9 cellular contexts compared by ENCODE assay signal in genomic region chr15:65049418-65049840, GRCh38. TPM values are rescaled to one million over a fixed set of nuclear protein-coding genes. Genes with fewer than 3 reads are reported as not detected.
DNase-seq lines count a peak whose midpoint lies in the region; ATAC-seq and TF ChIP-seq lines count a peak whose summit lies in the region.
"Had no signal": no experiment of that assay in that cellular context is flagged by ENCODE, and none has a peak within 500 bp of the region (broad histone marks: within the 10 kb centered on the region; RNA-seq: fewer than 3 reads in every experiment).

No MANE protein-coding gene starts in this region.

- H2AFZ ChIP-seq in SK-N-SH (ENCODE audit: low read depth) = peak overlapping the region; percentile 94

- intact Hi-C loops in testis (cut with DNase I; ENCODE audit: low total_unique reads) = no loop called here

- no peaks in the 10 kb centered on the region for H3K36me3 Mint-ChIP-seq in activated naive CD4-positive, alpha-beta T cell treated with anti-CD3 and anti-CD28 coated beads, Interleukin-2, amount 50 U/mL, for 72 hours
- peaks cover 6% of the 10 kb centered on the region for H3K36me3 Mint-ChIP-seq in glutamatergic neuron (ENCODE audit: unreplicated experiment)
- peaks cover 1% of the 10 kb centered on the region for H3K36me3 Mint-ChIP-seq in osteocyte (ENCODE audit: unreplicated experiment)

- peak overlapping the region; percentile 64 for H3K4me2 ChIP-seq in DOHH2 (ENCODE audit: low read length)
- peak overlapping the region; percentile 90 for H3K4me2 ChIP-seq in SK-N-SH

- H3K27me3 ChIP-seq in DOHH2 (ENCODE audit: control insufficient read depth, low read length) = no peaks in the 10 kb centered on the region
- H3K27me3 ChIP-seq in HAP-1 (ENCODE audit: low read depth) = no peaks in the 10 kb centered on the region
- H3K27me3 ChIP-seq in SK-N-SH (ENCODE audit: insufficient read depth) = no peaks in the 10 kb centered on the region
- H3K27me3 ChIP-seq in testis = no peaks in the 10 kb centered on the region

- H3K36me3 ChIP-seq in DOHH2 (ENCODE audit: control insufficient read depth, low read length) = no peaks in the 10 kb centered on the region
- no peaks in the 10 kb centered on the region for H3K36me3 ChIP-seq in HAP-1 (replicated peaks)
- no peaks in the 10 kb centered on the region for H3K36me3 ChIP-seq in SK-N-SH (replicated peaks in 1 of 2; ENCODE audit: control insufficient read depth in 1 of 2, insufficient read depth in 2 of 2, low read length in 1 of 2)
- no peaks in the 10 kb centered on the region for H3K36me3 ChIP-seq in testis (ENCODE audit: low read depth, missing control alignments)

- POLR2A ChIA-PET in SK-N-SH (lab: Yijun Ruan, JAX) = no interaction called here

- no peaks in the 10 kb centered on the region for H3K9me2 ChIP-seq in DOHH2 (replicated peaks; ENCODE audit: control insufficient read depth, low read length)
- H3K9me2 ChIP-seq in SK-N-SH = no peaks in the 10 kb centered on the region

- H4K20me1 ChIP-seq in DOHH2 (ENCODE audit: control insufficient read depth, insufficient read depth, low read depth, low read length) = no peaks in the 10 kb centered on the region
- no peaks in the 10 kb centered on the region for H4K20me1 ChIP-seq in SK-N-SH (ENCODE audit: insufficient read depth)

- H3K4me3 Mint-ChIP-seq in glutamatergic neuron (ENCODE audit: unreplicated experiment) = peak overlapping the region; percentile 71
- peak overlapping the region; percentile 64 for H3K4me3 Mint-ChIP-seq in osteocyte (ENCODE audit: unreplicated experiment)

- peak; percentile 100 for DNase-seq in HAP-1 (ENCODE audit: low spot score in 2 of 2)
- DNase-seq in NB4 (ENCODE audit: low read depth) = peak; percentile 41
- peak; percentile 96 for DNase-seq in SK-N-SH
- DNase-seq in activated naive CD4-positive, alpha-beta T cell treated with anti-CD3 and anti-CD28 coated beads, Interleukin-2, amount 50 U/mL, for 72 hours (ENCODE audit: low spot score in 2 of 2) = peak; percentile 82 to 86
- DNase-seq in glutamatergic neuron = peak; percentile 97
- peak; percentile 95 for DNase-seq in osteocyte (ENCODE audit: extremely low spot score, unreplicated experiment)
- DNase-seq in testis = peak; percentile 92

- H3F3A ChIP-seq in DOHH2 (ENCODE audit: control insufficient read depth, insufficient read depth) (no peaks in the 10 kb centered on the region), SK-N-SH (replicated peaks; ENCODE audit: insufficient read depth) (no peaks in the 10 kb centered on the region)

- H3K79me2 ChIP-seq in DOHH2 (ENCODE audit: control insufficient read depth, low read length) (no peaks in the 10 kb centered on the region), SK-N-SH (ENCODE audit: insufficient read depth) (no peaks in the 10 kb centered on the region)

- peak overlapping the region; percentile 45 for H3K4me3 ChIP-seq in DOHH2 (ENCODE audit: low read length)
- peak overlapping the region; percentile 3 for H3K4me3 ChIP-seq in HAP-1
- H3K4me3 ChIP-seq in NB4 (ENCODE audit: low read depth, low read length) = no peak overlapping the region
- H3K4me3 ChIP-seq in SK-N-SH (ENCODE audit: low read depth in 2 of 2, low read length in 1 of 2) = peak overlapping the region; percentile 48 to 71
- peak overlapping the region; percentile 2 to 44 for H3K4me3 ChIP-seq in testis

- TF ChIP-seq POLR2A in NB4 (IDR thresholded peaks at IDR 0.05; ENCODE audit: extremely low read depth, insufficient read length) (no peak), testis (IDR thresholded peaks at IDR 0.05) (no peak)

- H3K9me3 Mint-ChIP-seq in activated naive CD4-positive, alpha-beta T cell treated with anti-CD3 and anti-CD28 coated beads, Interleukin-2, amount 50 U/mL, for 72 hours = no peaks in the 10 kb centered on the region
- peaks cover 23% of the 10 kb centered on the region for H3K9me3 Mint-ChIP-seq in glutamatergic neuron (ENCODE audit: unreplicated experiment)
- no peaks in the 10 kb centered on the region for H3K9me3 Mint-ChIP-seq in osteocyte (ENCODE audit: unreplicated experiment)

- TF ChIP-seq RAD21 in SK-N-SH (IDR thresholded peaks at IDR 0.05; ENCODE audit: low read length) = no peak

- H3K27ac Mint-ChIP-seq in activated naive CD4-positive, alpha-beta T cell treated with anti-CD3 and anti-CD28 coated beads, Interleukin-2, amount 50 U/mL, for 72 hours = no peak overlapping the region
- no peak overlapping the region for H3K27ac Mint-ChIP-seq in glutamatergic neuron (ENCODE audit: unreplicated experiment)
- peak overlapping the region; percentile 23 for H3K27ac Mint-ChIP-seq in osteocyte (ENCODE audit: unreplicated experiment)

- no peak overlapping the region for H3K9ac ChIP-seq in SK-N-SH

- CTCF ChIA-PET in SK-N-SH (lab: Yijun Ruan, JAX) = interaction anchor here (0.9 to 9.3 kb wide), 6 partner anchors 15 to 322 kb away, joined by 3 to 109 read pairs (median 8); no protein-coding TSS in a partner anchor

- H3K27me3 Mint-ChIP-seq in glutamatergic neuron (ENCODE audit: unreplicated experiment) = peaks cover 18% of the 10 kb centered on the region
- H3K27me3 Mint-ChIP-seq in osteocyte (ENCODE audit: unreplicated experiment) = no peaks in the 10 kb centered on the region

- TF ChIP-seq CTCF in DOHH2 (IDR thresholded peaks at IDR 0.05; ENCODE audit: low read depth, low read length, poor library complexity, severe bottlenecking) (no peak), NB4 (IDR thresholded peaks at IDR 0.05; ENCODE audit: low read depth, low read length) (no peak), SK-N-SH (IDR thresholded peaks at IDR 0.05) (no peak), glutamatergic neuron (IDR thresholded peaks at IDR 0.05; ENCODE audit: partially characterized antibody, unreplicated experiment) (no peak), osteocyte (IDR thresholded peaks at IDR 0.05) (no peak), testis (IDR thresholded peaks at IDR 0.05) (no peak)

- peaks cover 18% of the 10 kb centered on the region for H3K4me1 ChIP-seq in DOHH2 (ENCODE audit: control insufficient read depth, low read length)
- H3K4me1 ChIP-seq in HAP-1 = peaks cover 28% of the 10 kb centered on the region
- peaks cover 0 to 14% of the 10 kb centered on the region in 2 experiments; a peak in 1 of 4 replicates for H3K4me1 ChIP-seq in SK-N-SH (ENCODE audit: control insufficient read depth in 1 of 2, insufficient read depth in 2 of 2, low read depth in 1 of 2, low read length in 1 of 2)
- H3K4me1 ChIP-seq in testis = peaks cover under 1% of the 10 kb centered on the region

- H3K9me3 ChIP-seq in DOHH2 (ENCODE audit: control insufficient read depth, insufficient read depth, low read length) = no peaks in the 10 kb centered on the region
- H3K9me3 ChIP-seq in HAP-1 = no peaks in the 10 kb centered on the region
- H3K9me3 ChIP-seq in SK-N-SH = no peaks in the 10 kb centered on the region
- no peaks in the 10 kb centered on the region for H3K9me3 ChIP-seq in testis

- WGBS in SK-N-SH (ENCODE audit: low lambda C conversion rate) = 22% methylated on average over 10 of the region's 19 CpGs
- WGBS in testis, 2 donors = 25 to 44% methylated on average over 19 of the region's 19 CpGs

- in situ Hi-C loops in HAP-1 (cut with MboI; ENCODE audit: low sequenced_read_pairs) = no loop called here

- ATAC-seq in activated naive CD4-positive, alpha-beta T cell treated with anti-CD3 and anti-CD28 coated beads, Interleukin-2, amount 50 U/mL, for 72 hours = peak; percentile 98 to 99

- H3K4me1 Mint-ChIP-seq in glutamatergic neuron (ENCODE audit: low read depth, unreplicated experiment) (peaks cover 42% of the 10 kb centered on the region), osteocyte (ENCODE audit: unreplicated experiment) (peaks cover 18% of the 10 kb centered on the region)

- no peak for TF ChIP-seq EP300 in SK-N-SH (IDR thresholded peaks at IDR 0.05; ENCODE audit: borderline replicate concordance in 1 of 2, low read depth in 1 of 2, low read length in 1 of 2)

- H3K27ac ChIP-seq in DOHH2 (ENCODE audit: low read depth, low read length) (no peak overlapping the region), SK-N-SH (ENCODE audit: low read depth in 2 of 2, low read length in 1 of 2) (no peak overlapping the region), testis (no peak overlapping the region)

RNA-seq across cellular contexts. Expression of gene SLC51B, which starts 4.2 kb away (rescaled TPM):
- polyA plus RNA-seq in SK-N-SH (2012; rRNA removed) = not detected in 2 replicates
- not detected in 2 replicates for polyA plus RNA-seq in SK-N-SH (2012; cell fraction: cytosol; rRNA removed)
- not detected in 2 replicates for polyA plus RNA-seq in SK-N-SH (2012; cell fraction: nucleus; rRNA removed)
- not detected for total RNA-seq in activated naive CD4-positive, alpha-beta T cell treated with anti-CD3 and anti-CD28 coated beads, Interleukin-2, amount 50 U/mL, for 72 hours
- total RNA-seq in glutamatergic neuron (ENCODE audit: unreplicated experiment) = not detected
- not detected in 2 replicates for total RNA-seq in osteocyte
- total RNA-seq in testis = 1 to 10 TPM; 1.1 to 3.8 TPM
- 13.6 TPM for polyA plus RNA-seq in testis (ENCODE audit: insufficient read depth, low read depth, low replicate concordance)

RNA-seq across cellular contexts. Expression of gene RASL12, which starts 18.4 kb away (rescaled TPM):
- not detected in 2 replicates for polyA plus RNA-seq in SK-N-SH (2012; rRNA removed)
- not detected in 2 replicates for polyA plus RNA-seq in SK-N-SH (2012; cell fraction: cytosol; rRNA removed)
- polyA plus RNA-seq in SK-N-SH (2012; cell fraction: nucleus; rRNA removed) = not detected in 2 replicates
- not detected for total RNA-seq in activated naive CD4-positive, alpha-beta T cell treated with anti-CD3 and anti-CD28 coated beads, Interleukin-2, amount 50 U/mL, for 72 hours
- 0.44 TPM for total RNA-seq in glutamatergic neuron (ENCODE audit: unreplicated experiment)
- total RNA-seq in osteocyte = 0.73 and 0.78 TPM in 2 replicates
- total RNA-seq in testis = 10 to 100 TPM; 64.7 to 75.2 TPM
- 43.9 TPM for polyA plus RNA-seq in testis (ENCODE audit: insufficient read depth, low read depth, low replicate concordance)

RNA-seq across cellular contexts. Expression of gene MTFMT, which starts 20.0 kb away (rescaled TPM):
- 12.1 and 12.7 TPM in 2 replicates for polyA plus RNA-seq in SK-N-SH (2012; rRNA removed)
- 14.1 and 14.6 TPM in 2 replicates for polyA plus RNA-seq in SK-N-SH (2012; cell fraction: cytosol; rRNA removed)
- polyA plus RNA-seq in SK-N-SH (2012; cell fraction: nucleus; rRNA removed) = 6.7 and 7.9 TPM in 2 replicates
- total RNA-seq in activated naive CD4-positive, alpha-beta T cell treated with anti-CD3 and anti-CD28 coated beads, Interleukin-2, amount 50 U/mL, for 72 hours = 10 to 100 TPM; 15.7 to 17.3 TPM
- total RNA-seq in glutamatergic neuron (ENCODE audit: unreplicated experiment) = 12.6 TPM
- 16.3 and 16.9 TPM in 2 replicates for total RNA-seq in osteocyte
- total RNA-seq in testis = 10 to 100 TPM; 33.9 to 34.4 TPM
- 12.1 TPM for polyA plus RNA-seq in testis (ENCODE audit: insufficient read depth, low read depth, low replicate concordance)

RNA-seq across cellular contexts. Expression of gene KBTBD13, which starts 27.1 kb away (rescaled TPM):
- polyA plus RNA-seq in SK-N-SH (2012; rRNA removed) (not detected in 2 replicates), testis (ENCODE audit: insufficient read depth, low read depth, low replicate concordance) (1.2 TPM)
- not detected in 2 replicates for polyA plus RNA-seq in SK-N-SH (2012; cell fraction: cytosol; rRNA removed)
- polyA plus RNA-seq in SK-N-SH (2012; cell fraction: nucleus; rRNA removed) = not detected in 2 replicates
- total RNA-seq in activated naive CD4-positive, alpha-beta T cell treated with anti-CD3 and anti-CD28 coated beads, Interleukin-2, amount 50 U/mL, for 72 hours = not detected
- total RNA-seq in glutamatergic neuron (ENCODE audit: unreplicated experiment) (not detected), osteocyte (not detected in 2 replicates), testis (1 to 10 TPM; 2.4 to 3.4 TPM)
- polyA plus RNA-seq: esophagus had no signal

RNA-seq across cellular contexts. Expression of gene SPG21, which starts 59.7 kb away (rescaled TPM):
- polyA plus RNA-seq in SK-N-SH (2012; rRNA removed) = 56.5 and 57.1 TPM in 2 replicates
- polyA plus RNA-seq in SK-N-SH (2012; cell fraction: cytosol; rRNA removed) = 70.2 and 70.8 TPM in 2 replicates
- polyA plus RNA-seq in SK-N-SH (2012; cell fraction: nucleus; rRNA removed) = 27.5 and 39.7 TPM in 2 replicates
- 10 to 100 TPM; 67.1 to 90.4 TPM for total RNA-seq in activated naive CD4-positive, alpha-beta T cell treated with anti-CD3 and anti-CD28 coated beads, Interleukin-2, amount 50 U/mL, for 72 hours
- 82.7 TPM for total RNA-seq in glutamatergic neuron (ENCODE audit: unreplicated experiment)
- 116 and 120 TPM in 2 replicates for total RNA-seq in osteocyte
- total RNA-seq in testis = 10 to 100 TPM; 85.5 to 98.8 TPM
- 76.2 TPM for polyA plus RNA-seq in testis (ENCODE audit: insufficient read depth, low read depth, low replicate concordance)

Comparison
In these comparisons a context has a peak if more than half of its experiments do, and no peak if none do; other contexts are left out.
1. DNase-seq: peak in every context shown above with its lines; median percentile 100 in HAP-1; 97 in glutamatergic neuron; 96 in SK-N-SH; 95 in osteocyte; 92 in testis; 84 in activated naive CD4-positive, alpha-beta T cell treated with anti-CD3 and anti-CD28 coated beads, Interleukin-2, amount 50 U/mL, for 72 hours; 41 in NB4.
2. RNA of gene RASL12, which starts 18.4 kb away (total RNA-seq): 64.7 to 75.2 TPM in testis; 0.73 to 0.78 TPM in osteocyte, 0.44 TPM in glutamatergic neuron (single experiment) and not detected in activated naive CD4-positive, alpha-beta T cell treated with anti-CD3 and anti-CD28 coated beads, Interleukin-2, amount 50 U/mL, for 72 hours; every median in the first group is over 10 times any median in the second.